In genomic region chr1:100265931-100266830, GRCh38 we compare ENCODE assay signal across 8 cellular contexts. TPM values are rescaled to one million over a fixed set of nuclear protein-coding genes. Genes with fewer than 3 reads are reported as not detected.
DNase-seq lines count a peak whose midpoint lies in the region; TF ChIP-seq lines count a peak whose summit lies in the region.

TSS of gene RTCA (plus strand) at chr1:100266216. CDS start at chr1:100266376, 160 bp downstream.

- H3K36me3 Mint-ChIP-seq in HFFc6 (ENCODE audit: low read depth): peaks cover 38% of the 10 kb centered on the region

- H3K4me1 Mint-ChIP-seq in HFFc6 (ENCODE audit: low read depth): peaks cover 25% of the 10 kb centered on the region

- peak; percentile 75 for TF ChIP-seq POLR2A in NB4 (IDR thresholded peaks at IDR 0.05; ENCODE audit: extremely low read depth, insufficient read length)
- peak in 1 of 2 donors; percentile 14 for TF ChIP-seq POLR2A in suprapubic skin (IDR thresholded peaks at IDR 0.05)

- H3K27me3 Mint-ChIP-seq in HFFc6 (ENCODE audit: insufficient read depth): no peaks in the 10 kb centered on the region; the same call in 1 of the 2 replicates

- TF ChIP-seq CTCF in HFFc6 (IDR thresholded peaks at IDR 0.05) (no peak), NB4 (IDR thresholded peaks at IDR 0.05; ENCODE audit: low read depth, low read length) (no peak), suprapubic skin (IDR thresholded peaks at IDR 0.05) (no peak)

- peak within 1 kb of the TSS; percentile 96 for H3K9ac ChIP-seq in SK-N-MC (ENCODE audit: insufficient read length)

- WGBS in suprapubic skin: under 1% methylated on average over 54 of the region's 56 CpGs

- H3K4me3 ChIP-seq in NB4 (ENCODE audit: low read depth, low read length): peak within 1 kb of the TSS; percentile 86
- H3K4me3 ChIP-seq in SK-N-MC: peak within 1 kb of the TSS; percentile 85
- peak within 1 kb of the TSS; percentile 70 for H3K4me3 ChIP-seq in suprapubic skin

- no peak for TF ChIP-seq EP300 in suprapubic skin (IDR thresholded peaks at IDR 0.05)

- peak within 1 kb of the TSS; percentile 72 for H3K27ac ChIP-seq in SK-N-MC
- H3K27ac ChIP-seq in suprapubic skin: peak within 1 kb of the TSS; percentile 91

- DNase-seq in GM04503 (ENCODE audit: low read depth) (peak; percentile 69), HFFc6 (peak; percentile 91), NB4 (ENCODE audit: low read depth) (peak; percentile 97), SK-N-MC (ENCODE audit: low read depth, low spot score) (peak; percentile 90), germinal center (ENCODE audit: low spot score) (peak; percentile 92), nucleus accumbens (lab: John Stamatoyannopoulos, UW) (peak in 55 of 56 donors; percentile 74 to 97 (median 90)), suprapubic skin (ENCODE audit: low spot score in 2 of 2) (peak; percentile 98)
- peak; percentile 95 for DNase-seq in activated naive CD4-positive, alpha-beta T cell treated with anti-CD3 and anti-CD28 coated beads, Interleukin-2, amount 50 U/mL, for 16 hours

- peaks cover 41% of the 10 kb centered on the region for H3K36me3 ChIP-seq in SK-N-MC (ENCODE audit: insufficient read depth, low read length)
- peaks cover 32% of the 10 kb centered on the region for H3K36me3 ChIP-seq in suprapubic skin

- H3K27ac Mint-ChIP-seq in HFFc6: peak within 1 kb of the TSS; percentile 96

- peak within 1 kb of the TSS; percentile 100 for H3K4me3 Mint-ChIP-seq in HFFc6

- H3K27me3 ChIP-seq in suprapubic skin: no peaks in the 10 kb centered on the region

- H3K9me3 Mint-ChIP-seq in HFFc6: no peaks in the 10 kb centered on the region

- H3K4me1 ChIP-seq in suprapubic skin: peaks cover 27% of the 10 kb centered on the region

- H3K9me3 ChIP-seq in SK-N-MC (ENCODE audit: low read depth, low read length) (peaks cover 7% of the 10 kb centered on the region; the same call in 1 of the 2 replicates), suprapubic skin (no peaks in the 10 kb centered on the region)

RNA-seq across cellular contexts. Expression of gene RTCA, which starts in this region (rescaled TPM):
- 10 to 100 TPM; 47.4 to 55.7 (median 53.2) TPM for total RNA-seq in HFFc6 (2021; fragmentation: NEBNext Ultra II Directional; extraction: Animal tissue kit (Norgen Biotek cat#: 25700))
- total RNA-seq in suprapubic skin: 10 to 100 TPM in 3 of 4 donors, 1 to 10 TPM in 1; 8.4 to 21.6 (median 14.5) TPM

Comparison
In these comparisons a context has a peak if more than half of its experiments do, and no peak if none do; other contexts are left out.
1. Peak in every context shown above with its lines: DNase-seq, H3K4me3 ChIP-seq and H3K27ac ChIP-seq.